ENCODE assay signal across 17 cellular contexts in the genomic region with DNA sequence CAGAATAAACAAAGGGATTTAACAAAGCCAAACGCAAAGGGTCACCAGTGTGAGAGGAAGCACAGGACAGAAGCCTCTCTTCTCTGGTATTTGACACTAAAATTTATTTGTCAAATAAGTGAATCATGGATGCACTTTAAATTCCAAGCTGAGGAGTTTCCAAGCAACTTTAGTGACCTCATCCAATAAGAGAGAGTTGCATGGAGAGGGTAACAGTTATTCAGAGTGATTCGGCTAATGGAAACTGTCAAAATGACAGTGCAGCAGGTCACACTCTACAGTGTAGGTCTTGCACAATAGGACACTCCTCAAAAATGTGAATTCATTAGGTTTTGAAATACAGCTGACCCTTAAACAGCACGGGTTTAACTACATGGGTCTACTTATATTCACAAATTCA.
"Had no signal": no experiment of that assay in that cellular context is flagged by ENCODE, and none has a peak within 500 bp of the region (broad histone marks: within the 10 kb centered on the region; RNA-seq: fewer than 3 reads in every experiment).

No MANE protein-coding gene starts in this region.

- H3K9me3 ChIP-seq: thoracic aorta, upper lobe of right lung had no signal

- H3K4me3 ChIP-seq: ascending aorta, breast epithelium, gastroesophageal sphincter, left ventricle myocardium inferior, thoracic aorta, upper lobe of right lung had no signal

- ATAC-seq: activated naive CD8-positive, alpha-beta T cell treated with anti-CD3 and anti-CD28 coated beads, Interleukin-2, amount 50 U/mL, for 24 hours; effector memory CD8-positive, alpha-beta T cell; gastroesophageal sphincter; naive thymus-derived CD8-positive, alpha-beta T cell; stimulated activated effector memory CD8-positive, alpha-beta T cell treated with anti-CD3 and anti-CD28 coated beads, Interleukin-12 subunit alpha, Interleukin-12 subunit beta, amount 100 ng/mL, for 72 hours; upper lobe of right lung had no signal

- H3K27ac ChIP-seq: ascending aorta, breast epithelium, epithelial cell of prostate, gastroesophageal sphincter, left ventricle myocardium inferior, parathyroid adenoma, thoracic aorta, upper lobe of right lung had no signal

- DNase-seq: activated CD4-positive, alpha-beta T cell treated with anti-CD3 and anti-CD28 coated beads for 1 hour; activated CD4-positive, alpha-beta T cell treated with anti-CD3 and anti-CD28 coated beads, Interleukin-2, amount 50 U/mL, for 4 hours; activated naive CD4-positive, alpha-beta T cell treated with anti-CD3 and anti-CD28 coated beads for 36 hours; activated naive CD8-positive, alpha-beta T cell treated with anti-CD3 and anti-CD28 coated beads, Interleukin-2, amount 50 U/mL, for 24 hours; cerebellar nuclear complex; effector memory CD8-positive, alpha-beta T cell; islet precursor cell; left ventricle myocardium inferior; naive thymus-derived CD8-positive, alpha-beta T cell; upper lobe of right lung had no signal

- H2AFZ ChIP-seq: parathyroid adenoma had no signal

- H3K27me3 ChIP-seq: ascending aorta, breast epithelium, gastroesophageal sphincter, upper lobe of right lung had no signal

- H3K9ac ChIP-seq: parathyroid adenoma had no signal

- H3K4me1 ChIP-seq: ascending aorta, breast epithelium, gastroesophageal sphincter, left ventricle myocardium inferior, parathyroid adenoma, upper lobe of right lung had no signal

- H3K79me2 ChIP-seq: parathyroid adenoma had no signal
